ENCODE assay signal across 23 cellular contexts in genomic region chr6:41409489-41409888, GRCh38.
"Had no signal": no experiment of that assay in that cellular context is flagged by ENCODE, and none has a peak within 500 bp of the region (broad histone marks: within the 10 kb centered on the region; RNA-seq: fewer than 3 reads in every experiment).

No MANE protein-coding gene starts in this region.

- H3K4me1 ChIP-seq: lower lobe of right lung, parathyroid adenoma, suprapubic skin, transverse colon, vagina had no signal

- H3K4me3 Mint-ChIP-seq: natural killer cell treated with Interleukin-12 subunit alpha and Interleukin-12 subunit beta and Interleukin-15 and Interleukin-18, amount 100 ng/mL, for 72 hours; neural crest cell; stimulated activated naive CD8-positive, alpha-beta T cell treated with anti-CD3 and anti-CD28 coated beads, Interleukin-15, amount 100 ng/mL, for 72 hours had no signal

- DNase-seq: dermis blood vessel endothelial cell; effector memory CD4-positive, alpha-beta T cell; head of caudate nucleus; left ventricle myocardium superior; lower lobe of right lung; right lobe of liver; small intestine; stimulated activated CD4-positive, alpha-beta T cell treated with anti-CD3 and anti-CD28 coated beads, Interleukin-1b, Interleukin-23, amount 100 ng/mL, for 48 hours; stimulated activated CD4-positive, alpha-beta T cell treated with anti-CD3 and anti-CD28 coated beads, Interleukin-4, amount 100 ng/mL, for 1 hour; stimulated activated CD8-positive, alpha-beta memory T cell treated with anti-CD3 and anti-CD28 coated beads, Interleukin-4, amount 100 ng/mL, for 48 hours; stimulated activated naive CD4-positive, alpha-beta T cell; stimulated activated naive CD8-positive, alpha-beta T cell treated with anti-CD3 and anti-CD28 coated beads, Interleukin-15, amount 100 ng/mL, for 72 hours; transverse colon had no signal

- H3K4me3 ChIP-seq: coronary artery, lower lobe of right lung, right lobe of liver, suprapubic skin, transverse colon, vagina had no signal

- H3K9me3 Mint-ChIP-seq: natural killer cell treated with Interleukin-12 subunit alpha and Interleukin-12 subunit beta and Interleukin-15 and Interleukin-18, amount 100 ng/mL, for 72 hours; neural crest cell; stimulated activated naive CD8-positive, alpha-beta T cell treated with anti-CD3 and anti-CD28 coated beads, Interleukin-15, amount 100 ng/mL, for 72 hours had no signal

- H3K4me1 Mint-ChIP-seq: stimulated activated naive CD8-positive, alpha-beta T cell treated with anti-CD3 and anti-CD28 coated beads, Interleukin-15, amount 100 ng/mL, for 72 hours had no signal

- FAIRE-seq: endometrium, frontal cortex, keratinocyte, small intestine had no signal

- H3K27me3 ChIP-seq: vagina had no signal

- H3K36me3 ChIP-seq: lower lobe of right lung, right lobe of liver, suprapubic skin, transverse colon, vagina had no signal

- H3K27ac Mint-ChIP-seq: natural killer cell treated with Interleukin-12 subunit alpha and Interleukin-12 subunit beta and Interleukin-15 and Interleukin-18, amount 100 ng/mL, for 72 hours; progenitor cell of endocrine pancreas; stimulated activated naive CD8-positive, alpha-beta T cell treated with anti-CD3 and anti-CD28 coated beads, Interleukin-15, amount 100 ng/mL, for 72 hours had no signal

- H3K9me3 ChIP-seq: lower lobe of right lung, right lobe of liver, suprapubic skin, transverse colon, vagina had no signal

- H3K9ac ChIP-seq: parathyroid adenoma had no signal

- H3K79me2 ChIP-seq: parathyroid adenoma had no signal

- H3K27ac ChIP-seq: coronary artery, lower lobe of right lung, parathyroid adenoma, right lobe of liver, suprapubic skin, transverse colon, vagina had no signal

- ATAC-seq: left ventricle myocardium superior; lower lobe of right lung; natural killer cell treated with Interleukin-12 subunit alpha and Interleukin-12 subunit beta and Interleukin-15 and Interleukin-18, amount 100 ng/mL, for 72 hours; right lobe of liver; stimulated activated naive CD8-positive, alpha-beta T cell treated with anti-CD3 and anti-CD28 coated beads, Interleukin-15, amount 100 ng/mL, for 72 hours had no signal

- H2AFZ ChIP-seq: parathyroid adenoma had no signal

- H3K36me3 Mint-ChIP-seq: natural killer cell treated with Interleukin-12 subunit alpha and Interleukin-12 subunit beta and Interleukin-15 and Interleukin-18, amount 100 ng/mL, for 72 hours had no signal
